ENCODE assay signal across 10 cellular contexts in the genomic region with DNA sequence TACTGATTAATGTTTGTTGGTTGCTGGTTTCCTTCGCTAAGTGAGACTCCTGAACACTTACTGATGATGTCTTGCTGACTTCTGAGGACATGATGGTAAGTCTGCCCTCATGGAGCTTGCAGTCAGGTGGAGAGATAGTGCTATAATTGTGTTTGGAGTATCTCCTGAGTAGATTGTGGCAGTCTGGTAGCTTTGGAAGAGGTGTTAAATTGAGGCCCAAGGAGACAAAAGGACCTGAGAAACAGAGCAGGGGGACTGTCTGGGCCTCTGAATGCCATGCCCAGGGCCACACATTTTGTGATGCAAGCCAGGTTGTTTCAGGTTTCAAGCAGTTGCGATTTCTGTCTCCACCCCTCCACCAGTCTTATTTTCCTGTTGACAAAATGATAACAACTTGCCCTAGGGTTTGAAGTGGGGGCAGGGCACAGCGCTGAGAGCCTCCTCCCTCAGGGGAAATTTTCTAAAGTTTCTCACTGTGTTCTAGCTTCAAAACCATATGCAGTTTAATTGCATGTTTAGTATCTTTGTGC. TPM values are rescaled to one million over a fixed set of nuclear protein-coding genes. Genes with fewer than 3 reads are reported as not detected.
A peak's percentile ranks its signal among the peaks of the same experiment; 100 is the strongest.
DNase-seq lines count a peak whose midpoint lies in the region; ATAC-seq, FAIRE-seq and TF ChIP-seq lines count a peak whose summit lies in the region.
"Had no signal": no experiment of that assay in that cellular context is flagged by ENCODE, and none has a peak within 500 bp of the region (broad histone marks: within the 10 kb centered on the region; RNA-seq: fewer than 3 reads in every experiment).

No MANE protein-coding gene starts in this region.

- no peak for TF ChIP-seq EP300 in HepG2 (IDR thresholded peaks at IDR 0.05; ENCODE audit: low read depth in 2 of 2, low read length in 2 of 2)
- TF ChIP-seq EP300 in HepG2 (CRISPR knock-in tag; IDR thresholded peaks at IDR 0.05; ENCODE audit: borderline replicate concordance), result no peak

- intact Hi-C loops in HepG2 (cut with micrococcal nuclease; ENCODE audit: unreplicated experiment) (no loop called here), thyroid gland (cut with DNase I) (no loop called here), testis (cut with DNase I; ENCODE audit: low total_unique reads) (no loop called here)

- TF ChIP-seq POLR2A in HepG2 (IDR thresholded peaks at IDR 0.05; ENCODE audit: insufficient read depth in 1 of 2, low read depth in 2 of 2, low read length in 2 of 2), result no peak
- no peak for TF ChIP-seq POLR2A in thyroid gland (IDR thresholded peaks at IDR 0.05)
- TF ChIP-seq POLR2A in testis (IDR thresholded peaks at IDR 0.05), result no peak

- H3K27ac ChIP-seq in HepG2 (ENCODE audit: extremely low read length, insufficient read depth, low read length) (no peak overlapping the region), thyroid gland (peak overlapping the region; percentile 62 to 71 (median 65)), testis (no peak overlapping the region)

- no peak overlapping the region; the same call in 1 of the 2 replicates for H3K4me2 ChIP-seq in HepG2 (ENCODE audit: low read depth, low read length)

- peak; percentile 61 for DNase-seq in NK-92 treated with Interleukin-12 subunit alpha and Interleukin-12 subunit beta, amount 100 ng/mL, for 24 hours (lab: John Stamatoyannopoulos, UW)
- DNase-seq in NK-92 (lab: John Stamatoyannopoulos, UW; ENCODE audit: unreplicated experiment) (no peak), HepG2 (ENCODE audit: low spot score) (no peak), thyroid gland (peak in 1 of 2 donors; percentile 47), testis (no peak)
- peak; percentile 66 for DNase-seq in activated CD8-positive, alpha-beta T cell treated with anti-CD3 and anti-CD28 coated beads, Interleukin-2, amount 10 ng/mL, durations not matched to agents 7 days and 5 days

- no peak overlapping the region for H3K9ac ChIP-seq in HepG2 (ENCODE audit: insufficient read depth, low read depth, low read length)

- peaks cover 91% of the 10 kb centered on the region for H3K4me1 Mint-ChIP-seq in activated CD8-positive, alpha-beta T cell treated with anti-CD3 and anti-CD28 coated beads, Interleukin-2, amount 10 ng/mL, durations not matched to agents 7 days and 5 days (ENCODE audit: low read depth)

- FAIRE-seq in HepG2 (lab: Jason Lieb, UNC), result peak; percentile 65
- FAIRE-seq: A204.1, endometrium had no signal

- no peaks in the 10 kb centered on the region for H3K9me3 Mint-ChIP-seq in activated CD8-positive, alpha-beta T cell treated with anti-CD3 and anti-CD28 coated beads, Interleukin-2, amount 10 ng/mL, durations not matched to agents 7 days and 5 days (ENCODE audit: insufficient read depth)

- WGBS in HepG2 (ENCODE audit: low lambda C conversion rate), result 54% methylated on average over 3 of the region's 3 CpGs
- WGBS in thyroid gland, 2 donors, result 47 to 54% methylated on average over 3 of the region's 3 CpGs
- 54 to 62% methylated on average over 3 of the region's 3 CpGs for WGBS in testis, 2 donors

- H3K27me3 ChIP-seq in HepG2 (ENCODE audit: control insufficient read depth in 1 of 2, insufficient read depth in 2 of 2, low read length in 2 of 2) (no peaks in the 10 kb centered on the region), thyroid gland (no peaks in the 10 kb centered on the region), testis (no peaks in the 10 kb centered on the region)

- no TSS peak for BruUV-seq in HepG2 (replicated peaks; lab: Mats Ljungman, UMichigan)

- H3K27ac Mint-ChIP-seq in activated CD8-positive, alpha-beta T cell treated with anti-CD3 and anti-CD28 coated beads, Interleukin-2, amount 10 ng/mL, durations not matched to agents 7 days and 5 days, result peak overlapping the region; percentile 40

- peaks cover 94% of the 10 kb centered on the region for H3K4me1 ChIP-seq in HepG2 (ENCODE audit: insufficient read depth, low read length)
- peaks cover 83 to 96% of the 10 kb centered on the region in 2 donors for H3K4me1 ChIP-seq in thyroid gland
- peaks cover 48% of the 10 kb centered on the region for H3K4me1 ChIP-seq in testis

- no peak for TF ChIP-seq RAD21 in HepG2 (CRISPR knock-in tag; IDR thresholded peaks at IDR 0.05)

- CTCF ChIA-PET in activated CD8-positive, alpha-beta T cell treated with anti-CD3 and anti-CD28 coated beads, Interleukin-2, amount 10 ng/mL, durations not matched to agents 7 days and 5 days (lab: Charles Lee), result interaction anchor here (1.0 to 4.5 kb wide), 5 partner anchors 10 to 60 kb away, joined by 3 to 33 read pairs (median 7); no protein-coding TSS in a partner anchor
- CTCF ChIA-PET in HepG2 (lab: Yijun Ruan, JAX; ENCODE audit: low intra/inter-chr PET ratio, low total read pairs), result no interaction called here

- H3K79me2 ChIP-seq in HepG2 (ENCODE audit: insufficient read depth, low read length), result peaks cover 95% of the 10 kb centered on the region

- no peak overlapping the region for H3K4me3 ChIP-seq in HepG2 (replicated peaks in 1 of 3; ENCODE audit: insufficient read depth in 1 of 3, low read depth in 2 of 3, low read length in 3 of 3)
- no peak overlapping the region for H3K4me3 ChIP-seq in thyroid gland (replicated peaks in 1 of 3)
- H3K4me3 ChIP-seq in testis, result no peak overlapping the region

- H2AFZ ChIP-seq in HepG2 (ENCODE audit: low read length), result no peak overlapping the region

- in situ Hi-C loops in HepG2 (cut with HindIII; ENCODE audit: extremely low pct_ligation_motif_present, low pct_unique_long_range_greater_than_20kb), result no loop called here

- H3K4me3 Mint-ChIP-seq in activated CD8-positive, alpha-beta T cell treated with anti-CD3 and anti-CD28 coated beads, Interleukin-2, amount 10 ng/mL, durations not matched to agents 7 days and 5 days, result peak overlapping the region; percentile 7

- no peak for TF ChIP-seq CTCF in HepG2 (CRISPR knock-in tag; IDR thresholded peaks at IDR 0.05)
- TF ChIP-seq CTCF in thyroid gland (IDR thresholded peaks at IDR 0.05), result no peak
- TF ChIP-seq CTCF in testis (IDR thresholded peaks at IDR 0.05), result no peak

- no peaks in the 10 kb centered on the region for H3K27me3 Mint-ChIP-seq in activated CD8-positive, alpha-beta T cell treated with anti-CD3 and anti-CD28 coated beads, Interleukin-2, amount 10 ng/mL, durations not matched to agents 7 days and 5 days (ENCODE audit: low read depth)

- H3K36me3 Mint-ChIP-seq in activated CD8-positive, alpha-beta T cell treated with anti-CD3 and anti-CD28 coated beads, Interleukin-2, amount 10 ng/mL, durations not matched to agents 7 days and 5 days (ENCODE audit: low read depth), result peaks cover 64% of the 10 kb centered on the region

- POLR2A ChIA-PET in activated CD8-positive, alpha-beta T cell treated with anti-CD3 and anti-CD28 coated beads, Interleukin-2, amount 10 ng/mL, durations not matched to agents 7 days and 5 days (lab: Charles Lee), result interaction anchor here (0.9 to 10.1 kb wide), 7 partner anchors 9 to 52 kb away, joined by 3 to 124 read pairs (median 5); partner anchors contain the start of gene SMAD3
- POLR2A ChIA-PET in HepG2 (lab: Yijun Ruan, JAX), result interaction anchor here (2.5 kb wide), 1 partner anchor 17 kb away, joined by 13 read pairs; the partner anchor contains the start of gene SMAD3

- H3K36me3 ChIP-seq in HepG2 (replicated peaks in 1 of 2; ENCODE audit: control insufficient read depth in 1 of 2, insufficient read depth in 2 of 2, low read length in 2 of 2) (peaks cover 18 to 46% of the 10 kb centered on the region in 2 experiments), thyroid gland (no peaks in the 10 kb centered on the region), testis (ENCODE audit: low read depth, missing control alignments) (no peaks in the 10 kb centered on the region)

- H4K20me1 ChIP-seq in HepG2 (ENCODE audit: insufficient read depth, low read length), result peaks cover 70% of the 10 kb centered on the region

- H3K9me3 ChIP-seq in HepG2 (ENCODE audit: low read length), result no peaks in the 10 kb centered on the region
- no peaks in the 10 kb centered on the region for H3K9me3 ChIP-seq in thyroid gland
- H3K9me3 ChIP-seq in testis, result no peaks in the 10 kb centered on the region

- ATAC-seq in activated CD8-positive, alpha-beta T cell treated with anti-CD3 and anti-CD28 coated beads, Interleukin-2, amount 10 ng/mL, durations not matched to agents 7 days and 5 days, result no peak
- ATAC-seq in HepG2, result no peak
- no peak for ATAC-seq in GM19395 (IDR thresholded peaks at IDR 0.05; ENCODE audit: unreplicated experiment)
- ATAC-seq in HG03432 (IDR thresholded peaks at IDR 0.05; ENCODE audit: unreplicated experiment), result no peak

TF ChIP-seq in HepG2, 621 proteins besides CTCF, POLR2A, EP300 and RAD21 (continues in another document):
- TF ChIP-seq SALL2 (CRISPR knock-in tag; IDR thresholded peaks at IDR 0.05) (no peak), NRL (CRISPR knock-in tag; IDR thresholded peaks at IDR 0.05; ENCODE audit: borderline replicate concordance) (no peak), NCOA1 (CRISPR knock-in tag; IDR thresholded peaks at IDR 0.05) (no peak), ERF (CRISPR knock-in tag; IDR thresholded peaks at IDR 0.05) (no peak)

RNA-seq across cellular contexts. Expression of gene SMAD3, which starts 16.7 kb away (rescaled TPM):
- 10 to 100 TPM; 26.8 to 27.1 TPM for total RNA-seq in activated CD8-positive, alpha-beta T cell treated with anti-CD3 and anti-CD28 coated beads, Interleukin-2, amount 10 ng/mL, durations not matched to agents 7 days and 5 days
- total RNA-seq in HepG2 (2016; rRNA removed; fragmentation: Illumina TruSeq; extraction: Trizol) (8.6 and 10.0 TPM in 2 replicates), thyroid gland (10 to 100 TPM; 33.6 to 66.5 (median 47.3) TPM), testis (10 to 100 TPM; 18.7 to 31.6 TPM)
- total RNA-seq in HepG2 (2016; cell fraction: cytosol; rRNA removed; fragmentation: Illumina TruSeq; extraction: Trizol; ENCODE audit: low read depth), result 5.9 and 6.9 TPM in 2 replicates
- total RNA-seq in HepG2 (2016; cell fraction: insoluble cytoplasmic fraction; rRNA removed; fragmentation: Illumina TruSeq; extraction: Trizol), result 8.6 and 9.2 TPM in 2 replicates
- 6.1 and 6.5 TPM in 2 replicates for total RNA-seq in HepG2 (2016; cell fraction: membrane; rRNA removed; fragmentation: Illumina TruSeq; extraction: Trizol)
- 15.6 and 16.8 TPM in 2 replicates for total RNA-seq in HepG2 (2016; cell fraction: nucleus; rRNA removed; fragmentation: Illumina TruSeq; extraction: Trizol)
- polyA plus RNA-seq in HepG2 (2011; rRNA removed) (56.3 and 59.1 TPM in 2 replicates), testis (ENCODE audit: insufficient read depth, low read depth, low replicate concordance) (11.4 TPM)
- 15.3 and 17.1 TPM in 2 replicates for polyA plus RNA-seq in HepG2 (2011; cell fraction: cytosol; rRNA removed)
- 92.6 and 110 TPM in 2 replicates for polyA plus RNA-seq in HepG2 (2011; cell fraction: nucleus; rRNA removed)
- 27.7 and 30.7 TPM in 2 replicates for polyA plus RNA-seq in HepG2 (2012)
- polyA plus RNA-seq in HepG2 (2016; cell fraction: cytosol; fragmentation: Illumina TruSeq; extraction: Trizol; ENCODE audit: low read depth), result 0.69 and 1.4 TPM in 2 replicates
- polyA plus RNA-seq in HepG2 (2016; cell fraction: insoluble cytoplasmic fraction; fragmentation: Illumina TruSeq; extraction: Trizol; ENCODE audit: low read depth), result 9.8 and 12.0 TPM in 2 replicates
- polyA plus RNA-seq in HepG2 (2016; cell fraction: membrane; fragmentation: Illumina TruSeq; extraction: Trizol; ENCODE audit: low read depth), result 2.7 and 3.7 TPM in 2 replicates
- polyA plus RNA-seq in HepG2 (2016; cell fraction: nucleus; fragmentation: Illumina TruSeq; extraction: Trizol; ENCODE audit: insufficient read depth, low read depth), result 25.8 and 26.1 TPM in 2 replicates
- polyA minus RNA-seq in HepG2 (2011; rRNA and poly(A)+ RNA removed; ENCODE audit: low replicate concordance), result 37.4 and 65.9 TPM in 2 replicates
- polyA minus RNA-seq in HepG2 (2011; cell fraction: cytosol; rRNA and poly(A)+ RNA removed), result 17.8 and 26.2 TPM in 2 replicates
- 43.8 and 50.1 TPM in 2 replicates for polyA minus RNA-seq in HepG2 (2011; cell fraction: nucleus; rRNA and poly(A)+ RNA removed)

Comparison
In these comparisons a context has a peak if more than half of its experiments do, and no peak if none do; other contexts are left out.
1. DNase-seq: peak in NK-92 treated with Interleukin-12 subunit alpha and Interleukin-12 subunit beta, amount 100 ng/mL, for 24 hours (single experiment) and activated CD8-positive, alpha-beta T cell treated with anti-CD3 and anti-CD28 coated beads, Interleukin-2, amount 10 ng/mL, durations not matched to agents 7 days and 5 days (single experiment); none in NK-92 (single experiment), HepG2 (single experiment) and testis (single experiment).
2. H3K27ac ChIP-seq: peak in thyroid gland (3 of 3); none in HepG2 (single experiment) and testis (0 of 2).